ENCODE assay signal across 1 cellular context in the genomic region with DNA sequence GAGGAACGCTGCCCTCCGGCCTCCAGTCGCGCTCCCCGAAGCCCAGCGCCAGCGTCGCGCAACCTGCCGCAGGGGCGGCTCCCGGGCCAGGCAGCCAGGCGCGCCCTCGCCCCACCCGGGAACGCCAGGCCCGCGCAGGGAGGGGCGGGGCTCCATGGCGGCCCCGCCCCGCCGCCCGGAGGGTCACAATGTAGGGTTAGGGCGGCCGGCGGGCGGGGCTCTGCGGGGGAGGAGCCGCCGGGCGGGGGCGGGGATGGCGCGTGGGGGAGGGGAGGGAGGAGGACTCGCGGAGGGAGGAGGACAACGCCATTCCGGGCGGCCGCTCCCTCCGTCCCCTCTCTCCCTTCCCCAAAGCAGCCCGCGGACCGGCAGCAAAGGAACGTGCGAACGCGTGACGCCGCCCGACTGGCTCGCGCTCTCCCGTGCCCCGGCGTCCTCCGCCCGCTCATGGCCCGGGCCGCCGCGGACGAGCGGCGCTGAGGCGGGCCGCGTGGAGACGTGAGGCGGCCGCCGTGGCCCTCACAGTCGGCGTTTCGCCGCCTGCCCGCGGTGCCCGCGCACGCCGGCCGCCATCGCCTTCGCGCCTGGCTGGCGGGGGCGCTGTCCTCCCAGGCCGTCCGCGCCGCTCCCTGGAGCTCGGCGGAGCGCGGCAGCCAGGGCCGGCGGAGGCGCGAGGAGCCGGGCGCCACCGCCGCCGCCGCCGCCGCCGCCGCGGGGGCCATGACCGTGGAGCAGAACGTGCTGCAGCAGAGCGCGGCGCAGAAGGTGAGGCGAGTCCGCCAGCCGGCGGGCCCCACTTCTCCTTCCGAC.
TF ChIP-seq lines count a peak whose summit lies in the region.

A gene with protein sequence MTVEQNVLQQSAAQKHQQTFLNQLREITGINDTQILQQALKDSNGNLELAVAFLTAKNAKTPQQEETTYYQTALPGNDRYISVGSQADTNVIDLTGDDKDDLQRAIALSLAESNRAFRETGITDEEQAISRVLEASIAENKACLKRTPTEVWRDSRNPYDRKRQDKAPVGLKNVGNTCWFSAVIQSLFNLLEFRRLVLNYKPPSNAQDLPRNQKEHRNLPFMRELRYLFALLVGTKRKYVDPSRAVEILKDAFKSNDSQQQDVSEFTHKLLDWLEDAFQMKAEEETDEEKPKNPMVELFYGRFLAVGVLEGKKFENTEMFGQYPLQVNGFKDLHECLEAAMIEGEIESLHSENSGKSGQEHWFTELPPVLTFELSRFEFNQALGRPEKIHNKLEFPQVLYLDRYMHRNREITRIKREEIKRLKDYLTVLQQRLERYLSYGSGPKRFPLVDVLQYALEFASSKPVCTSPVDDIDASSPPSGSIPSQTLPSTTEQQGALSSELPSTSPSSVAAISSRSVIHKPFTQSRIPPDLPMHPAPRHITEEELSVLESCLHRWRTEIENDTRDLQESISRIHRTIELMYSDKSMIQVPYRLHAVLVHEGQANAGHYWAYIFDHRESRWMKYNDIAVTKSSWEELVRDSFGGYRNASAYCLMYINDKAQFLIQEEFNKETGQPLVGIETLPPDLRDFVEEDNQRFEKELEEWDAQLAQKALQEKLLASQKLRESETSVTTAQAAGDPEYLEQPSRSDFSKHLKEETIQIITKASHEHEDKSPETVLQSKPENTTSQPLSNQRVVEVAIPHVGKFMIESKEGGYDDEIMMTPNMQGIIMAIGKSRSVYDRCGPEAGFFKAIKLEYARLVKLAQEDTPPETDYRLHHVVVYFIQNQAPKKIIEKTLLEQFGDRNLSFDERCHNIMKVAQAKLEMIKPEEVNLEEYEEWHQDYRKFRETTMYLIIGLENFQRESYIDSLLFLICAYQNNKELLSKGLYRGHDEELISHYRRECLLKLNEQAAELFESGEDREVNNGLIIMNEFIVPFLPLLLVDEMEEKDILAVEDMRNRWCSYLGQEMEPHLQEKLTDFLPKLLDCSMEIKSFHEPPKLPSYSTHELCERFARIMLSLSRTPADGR (plus strand): TSS at position 309 of the 810 bp plus-strand sequence. CDS start 412 bp downstream, at position 721.

TF ChIP-seq in H1, 55 proteins besides CTCF, POLR2A, EP300 and RAD21:
- TF ChIP-seq BACH1 (IDR thresholded peaks at IDR 0.05; ENCODE audit: low read length) = peak; percentile 63
- TF ChIP-seq TBP (IDR thresholded peaks at IDR 0.05; ENCODE audit: low read depth, low read length) = peak; percentile 77
- TF ChIP-seq KDM4A (IDR thresholded peaks at IDR 0.05; ENCODE audit: low read depth, low read length, severe bottlenecking) = peak; percentile 58
- TF ChIP-seq ASH2L (IDR thresholded peaks at IDR 0.05; ENCODE audit: low read length) = peak; percentile 76
- no peak for TF ChIP-seq GABPA (IDR thresholded peaks at IDR 0.05; ENCODE audit: borderline replicate concordance, insufficient read depth, low read length)
- no peak for TF ChIP-seq SRF (IDR thresholded peaks at IDR 0.05; ENCODE audit: low read depth, low read length)
- TF ChIP-seq RBBP5 (IDR thresholded peaks at IDR 0.05; ENCODE audit: borderline replicate concordance, low read depth, low read length) = peak; percentile 73; the same call in 1 of the 2 replicates
- no peak for TF ChIP-seq BCL11A (IDR thresholded peaks at IDR 0.05; ENCODE audit: low read depth in 2 of 2, low read length in 2 of 2)
- TF ChIP-seq YY1 (IDR thresholded peaks at IDR 0.05; ENCODE audit: low read depth, low read length) = peak; percentile 68; the same call in 1 of the 2 replicates
- peak; percentile 38 to 91; a peak in 1 of 4 replicates for TF ChIP-seq HDAC2 (IDR thresholded peaks at IDR 0.05; ENCODE audit: borderline replicate concordance in 1 of 2, low read depth in 2 of 2, low read length in 2 of 2)
- peak in 1 of 2 experiments; percentile 2; a peak in 1 of 4 replicates for TF ChIP-seq SIN3A (conservative IDR thresholded peaks at IDR 0.05 in 1 of 2, IDR thresholded peaks at IDR 0.05 in 1 of 2; ENCODE audit: low read depth in 1 of 2, low read length in 2 of 2)
- TF ChIP-seq TAF1 (IDR thresholded peaks at IDR 0.05; ENCODE audit: low read depth, low read length) = peak; percentile 82
- no peak for TF ChIP-seq SIX5 (IDR thresholded peaks at IDR 0.05; ENCODE audit: low read depth, low read length)
- TF ChIP-seq, protein P1, sequence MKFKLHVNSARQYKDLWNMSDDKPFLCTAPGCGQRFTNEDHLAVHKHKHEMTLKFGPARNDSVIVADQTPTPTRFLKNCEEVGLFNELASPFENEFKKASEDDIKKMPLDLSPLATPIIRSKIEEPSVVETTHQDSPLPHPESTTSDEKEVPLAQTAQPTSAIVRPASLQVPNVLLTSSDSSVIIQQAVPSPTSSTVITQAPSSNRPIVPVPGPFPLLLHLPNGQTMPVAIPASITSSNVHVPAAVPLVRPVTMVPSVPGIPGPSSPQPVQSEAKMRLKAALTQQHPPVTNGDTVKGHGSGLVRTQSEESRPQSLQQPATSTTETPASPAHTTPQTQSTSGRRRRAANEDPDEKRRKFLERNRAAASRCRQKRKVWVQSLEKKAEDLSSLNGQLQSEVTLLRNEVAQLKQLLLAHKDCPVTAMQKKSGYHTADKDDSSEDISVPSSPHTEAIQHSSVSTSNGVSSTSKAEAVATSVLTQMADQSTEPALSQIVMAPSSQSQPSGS (IDR thresholded peaks at IDR 0.05; ENCODE audit: low read length) = no peak
- TF ChIP-seq, protein P2, sequence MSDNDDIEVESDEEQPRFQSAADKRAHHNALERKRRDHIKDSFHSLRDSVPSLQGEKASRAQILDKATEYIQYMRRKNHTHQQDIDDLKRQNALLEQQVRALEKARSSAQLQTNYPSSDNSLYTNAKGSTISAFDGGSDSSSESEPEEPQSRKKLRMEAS (IDR thresholded peaks at IDR 0.05) = 0 out of 2 replicates have a peak, but pooled peaks have one; percentile 5
- 0 out of 2 replicates have a peak, but pooled peaks have one; percentile 35 for TF ChIP-seq EGR1 (IDR thresholded peaks at IDR 0.05; ENCODE audit: borderline replicate concordance, low read depth, low read length)
- TF ChIP-seq SUZ12 (IDR thresholded peaks at IDR 0.05; ENCODE audit: low read length) = no peak
- TF ChIP-seq POLR2AphosphoS5 (IDR thresholded peaks at IDR 0.05; ENCODE audit: low read depth, low read length) = peak; percentile 96
- TF ChIP-seq TAF7 (optimal IDR thresholded peaks at IDR 0.05; ENCODE audit: borderline replicate concordance, low read depth, low read length) = peak; percentile 39
- TF ChIP-seq, protein P3, sequence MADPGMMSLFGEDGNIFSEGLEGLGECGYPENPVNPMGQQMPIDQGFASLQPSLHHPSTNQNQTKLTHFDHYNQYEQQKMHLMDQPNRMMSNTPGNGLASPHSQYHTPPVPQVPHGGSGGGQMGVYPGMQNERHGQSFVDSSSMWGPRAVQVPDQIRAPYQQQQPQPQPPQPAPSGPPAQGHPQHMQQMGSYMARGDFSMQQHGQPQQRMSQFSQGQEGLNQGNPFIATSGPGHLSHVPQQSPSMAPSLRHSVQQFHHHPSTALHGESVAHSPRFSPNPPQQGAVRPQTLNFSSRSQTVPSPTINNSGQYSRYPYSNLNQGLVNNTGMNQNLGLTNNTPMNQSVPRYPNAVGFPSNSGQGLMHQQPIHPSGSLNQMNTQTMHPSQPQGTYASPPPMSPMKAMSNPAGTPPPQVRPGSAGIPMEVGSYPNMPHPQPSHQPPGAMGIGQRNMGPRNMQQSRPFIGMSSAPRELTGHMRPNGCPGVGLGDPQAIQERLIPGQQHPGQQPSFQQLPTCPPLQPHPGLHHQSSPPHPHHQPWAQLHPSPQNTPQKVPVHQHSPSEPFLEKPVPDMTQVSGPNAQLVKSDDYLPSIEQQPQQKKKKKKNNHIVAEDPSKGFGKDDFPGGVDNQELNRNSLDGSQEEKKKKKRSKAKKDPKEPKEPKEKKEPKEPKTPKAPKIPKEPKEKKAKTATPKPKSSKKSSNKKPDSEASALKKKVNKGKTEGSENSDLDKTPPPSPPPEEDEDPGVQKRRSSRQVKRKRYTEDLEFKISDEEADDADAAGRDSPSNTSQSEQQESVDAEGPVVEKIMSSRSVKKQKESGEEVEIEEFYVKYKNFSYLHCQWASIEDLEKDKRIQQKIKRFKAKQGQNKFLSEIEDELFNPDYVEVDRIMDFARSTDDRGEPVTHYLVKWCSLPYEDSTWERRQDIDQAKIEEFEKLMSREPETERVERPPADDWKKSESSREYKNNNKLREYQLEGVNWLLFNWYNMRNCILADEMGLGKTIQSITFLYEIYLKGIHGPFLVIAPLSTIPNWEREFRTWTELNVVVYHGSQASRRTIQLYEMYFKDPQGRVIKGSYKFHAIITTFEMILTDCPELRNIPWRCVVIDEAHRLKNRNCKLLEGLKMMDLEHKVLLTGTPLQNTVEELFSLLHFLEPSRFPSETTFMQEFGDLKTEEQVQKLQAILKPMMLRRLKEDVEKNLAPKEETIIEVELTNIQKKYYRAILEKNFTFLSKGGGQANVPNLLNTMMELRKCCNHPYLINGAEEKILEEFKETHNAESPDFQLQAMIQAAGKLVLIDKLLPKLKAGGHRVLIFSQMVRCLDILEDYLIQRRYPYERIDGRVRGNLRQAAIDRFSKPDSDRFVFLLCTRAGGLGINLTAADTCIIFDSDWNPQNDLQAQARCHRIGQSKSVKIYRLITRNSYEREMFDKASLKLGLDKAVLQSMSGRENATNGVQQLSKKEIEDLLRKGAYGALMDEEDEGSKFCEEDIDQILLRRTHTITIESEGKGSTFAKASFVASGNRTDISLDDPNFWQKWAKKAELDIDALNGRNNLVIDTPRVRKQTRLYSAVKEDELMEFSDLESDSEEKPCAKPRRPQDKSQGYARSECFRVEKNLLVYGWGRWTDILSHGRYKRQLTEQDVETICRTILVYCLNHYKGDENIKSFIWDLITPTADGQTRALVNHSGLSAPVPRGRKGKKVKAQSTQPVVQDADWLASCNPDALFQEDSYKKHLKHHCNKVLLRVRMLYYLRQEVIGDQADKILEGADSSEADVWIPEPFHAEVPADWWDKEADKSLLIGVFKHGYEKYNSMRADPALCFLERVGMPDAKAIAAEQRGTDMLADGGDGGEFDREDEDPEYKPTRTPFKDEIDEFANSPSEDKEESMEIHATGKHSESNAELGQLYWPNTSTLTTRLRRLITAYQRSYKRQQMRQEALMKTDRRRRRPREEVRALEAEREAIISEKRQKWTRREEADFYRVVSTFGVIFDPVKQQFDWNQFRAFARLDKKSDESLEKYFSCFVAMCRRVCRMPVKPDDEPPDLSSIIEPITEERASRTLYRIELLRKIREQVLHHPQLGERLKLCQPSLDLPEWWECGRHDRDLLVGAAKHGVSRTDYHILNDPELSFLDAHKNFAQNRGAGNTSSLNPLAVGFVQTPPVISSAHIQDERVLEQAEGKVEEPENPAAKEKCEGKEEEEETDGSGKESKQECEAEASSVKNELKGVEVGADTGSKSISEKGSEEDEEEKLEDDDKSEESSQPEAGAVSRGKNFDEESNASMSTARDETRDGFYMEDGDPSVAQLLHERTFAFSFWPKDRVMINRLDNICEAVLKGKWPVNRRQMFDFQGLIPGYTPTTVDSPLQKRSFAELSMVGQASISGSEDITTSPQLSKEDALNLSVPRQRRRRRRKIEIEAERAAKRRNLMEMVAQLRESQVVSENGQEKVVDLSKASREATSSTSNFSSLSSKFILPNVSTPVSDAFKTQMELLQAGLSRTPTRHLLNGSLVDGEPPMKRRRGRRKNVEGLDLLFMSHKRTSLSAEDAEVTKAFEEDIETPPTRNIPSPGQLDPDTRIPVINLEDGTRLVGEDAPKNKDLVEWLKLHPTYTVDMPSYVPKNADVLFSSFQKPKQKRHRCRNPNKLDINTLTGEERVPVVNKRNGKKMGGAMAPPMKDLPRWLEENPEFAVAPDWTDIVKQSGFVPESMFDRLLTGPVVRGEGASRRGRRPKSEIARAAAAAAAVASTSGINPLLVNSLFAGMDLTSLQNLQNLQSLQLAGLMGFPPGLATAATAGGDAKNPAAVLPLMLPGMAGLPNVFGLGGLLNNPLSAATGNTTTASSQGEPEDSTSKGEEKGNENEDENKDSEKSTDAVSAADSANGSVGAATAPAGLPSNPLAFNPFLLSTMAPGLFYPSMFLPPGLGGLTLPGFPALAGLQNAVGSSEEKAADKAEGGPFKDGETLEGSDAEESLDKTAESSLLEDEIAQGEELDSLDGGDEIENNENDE (IDR thresholded peaks at IDR 0.05; ENCODE audit: insufficient replicate concordance, low read length) = no peak
- peak; percentile 80 for TF ChIP-seq PHF8 (conservative IDR thresholded peaks at IDR 0.05; ENCODE audit: low read depth, low read length)
- no peak for TF ChIP-seq SIRT6 (IDR thresholded peaks at IDR 0.05; ENCODE audit: low read length)
